In the genomic region with DNA sequence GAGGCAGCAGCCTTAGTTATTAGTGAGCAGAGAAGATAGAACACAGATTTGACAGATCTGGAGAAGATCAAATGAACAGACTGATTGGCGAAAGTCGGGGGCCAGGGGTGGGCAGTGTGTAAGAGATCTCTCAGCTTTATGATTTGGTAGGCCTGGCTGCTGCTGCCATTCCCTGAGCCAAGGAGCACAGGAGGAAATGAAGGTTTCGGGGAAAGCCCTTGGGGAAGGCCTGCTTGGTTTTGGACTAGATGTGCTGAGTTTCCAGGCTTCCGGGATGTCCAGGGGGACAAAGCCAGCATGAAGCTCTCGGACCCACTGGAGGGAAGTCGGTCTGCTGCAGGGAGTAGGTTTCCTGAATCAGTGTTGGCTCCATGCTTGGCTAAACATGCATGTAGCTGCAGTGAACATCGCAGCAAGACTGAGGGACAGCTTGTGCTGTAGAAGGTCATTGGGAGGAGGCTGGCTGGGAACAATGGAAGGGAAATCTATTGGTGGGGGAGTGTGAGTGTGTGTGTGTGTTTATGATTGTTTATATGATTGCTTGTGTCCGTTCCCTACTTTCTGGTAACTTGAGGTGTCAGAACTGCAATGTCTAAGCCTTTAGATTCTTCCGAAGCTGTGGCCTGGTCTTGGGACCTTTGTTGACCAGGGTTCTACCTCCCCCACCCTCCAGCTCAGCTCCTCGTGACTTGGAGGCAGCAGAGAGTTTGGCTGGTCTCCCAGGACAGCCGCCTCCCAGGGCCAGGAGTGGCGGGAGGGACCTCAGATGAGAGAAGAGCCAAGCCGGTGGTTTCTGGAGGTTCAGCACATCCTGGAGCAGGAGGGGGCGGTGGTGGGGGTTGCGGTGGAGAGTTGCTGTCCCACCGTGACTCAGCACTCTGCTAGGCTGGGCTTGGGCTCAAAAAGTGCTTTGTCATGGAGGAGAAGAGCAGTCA, we compare ENCODE assay signal across 8 cellular contexts. TPM values are rescaled to one million over a fixed set of nuclear protein-coding genes. Genes with fewer than 3 reads are reported as not detected.
A peak's percentile ranks its signal among the peaks of the same experiment; 100 is the strongest.
DNase-seq lines count a peak whose midpoint lies in the region; ATAC-seq and TF ChIP-seq lines count a peak whose summit lies in the region.

No MANE protein-coding gene starts in this region.

- H4K8ac ChIP-seq in mesendoderm (ENCODE audit: low read depth, low read length), result no peak overlapping the region

- H3K9me2 ChIP-seq in GM23248 (ENCODE audit: insufficient read depth), result no peaks in the 10 kb centered on the region

- H4K5ac ChIP-seq in mesendoderm (ENCODE audit: low read length), result peak overlapping the region; percentile 47

- peak overlapping the region; percentile 63 for H2AK5ac ChIP-seq in mesendoderm (ENCODE audit: low read length)

- peak overlapping the region; percentile 26; the same call in 1 of the 2 replicates for H3K9ac ChIP-seq in BLaER1
- H3K9ac ChIP-seq in GM23248, result peak overlapping the region; percentile 85
- peak overlapping the region; percentile 60 for H3K9ac ChIP-seq in mesendoderm (ENCODE audit: low read length)

- WGBS in GM23248 (ENCODE audit: low coverage in 1 of 2, low lambda C conversion rate in 2 of 2, missing lambda C conversion rate in 2 of 2), 2 experiments, result 3 to 7% methylated on average over 13 to 16 of the region's 16 CpGs
- no CpG with 5 or more reads among the region's 16 CpGs for WGBS in mesendoderm (ENCODE audit: extremely low coverage, insufficient coverage, low lambda C conversion rate)

- no peak overlapping the region for H3K23ac ChIP-seq in mesendoderm (ENCODE audit: low read length)

- peak overlapping the region; percentile 60 for H2BK5ac ChIP-seq in mesendoderm (ENCODE audit: low read length)

- TF ChIP-seq CTCF in epithelial cell of esophagus (IDR thresholded peaks at IDR 0.05; ENCODE audit: insufficient read depth, low read depth, low read length, missing control alignments), result no peak

- DNase-seq in GM23248, result peak; percentile 99
- DNase-seq in NCI-H226, result peak; percentile 97
- DNase-seq in activated CD4-positive, alpha-beta T cell treated with anti-CD3 and anti-CD28 coated beads, Interleukin-2, amount 50 U/mL, for 1 hour, result peak; percentile 21
- DNase-seq in epithelial cell of esophagus (ENCODE audit: low read depth), result peak; percentile 92
- DNase-seq in mesendoderm, result peak; percentile 100
- DNase-seq in stimulated activated naive CD8-positive, alpha-beta T cell treated with anti-CD3 and anti-CD28 coated beads, Interleukin-15, Interleukin-2, amounts not matched to agents 100 U/mL and 50 U/mL, for 24 hours, result peak; percentile 61

- H3K27ac ChIP-seq in BLaER1 (peak overlapping the region; percentile 67), GM23248 (peak overlapping the region; percentile 99), mesendoderm (ENCODE audit: low read depth, low read length) (peak overlapping the region; percentile 19)

- H3K4me1 ChIP-seq in BLaER1, result peaks cover 73% of the 10 kb centered on the region
- H3K4me1 ChIP-seq in GM23248 (ENCODE audit: insufficient read depth), result peaks cover 48% of the 10 kb centered on the region
- peaks cover 20% of the 10 kb centered on the region for H3K4me1 ChIP-seq in mesendoderm (ENCODE audit: control insufficient read depth, low read depth, low read length)

- no peak for ATAC-seq in stimulated activated naive CD8-positive, alpha-beta T cell treated with anti-CD3 and anti-CD28 coated beads, Interleukin-15, Interleukin-2, amounts not matched to agents 100 U/mL and 50 U/mL, for 24 hours
- ATAC-seq in GM19452 (IDR thresholded peaks at IDR 0.05; ENCODE audit: unreplicated experiment), result no peak

- H3K56ac ChIP-seq in mesendoderm (ENCODE audit: low read length), result peak overlapping the region; percentile 86

- H2AFZ ChIP-seq in GM23248, result peak overlapping the region; percentile 55

- H4K20me1 ChIP-seq in BLaER1, result peaks cover 8% of the 10 kb centered on the region
- 0 out of 2 replicates have a peak, but pooled peaks cover 4% of the 10 kb centered on the region for H4K20me1 ChIP-seq in GM23248 (ENCODE audit: insufficient read depth)

- H3F3A ChIP-seq in GM23248 (ENCODE audit: insufficient read depth), result peaks cover 57% of the 10 kb centered on the region

- H3K9me3 ChIP-seq in BLaER1 (no peaks in the 10 kb centered on the region), GM23248 (ENCODE audit: low read depth) (no peaks in the 10 kb centered on the region)

- H3K27me3 ChIP-seq in BLaER1 (no peaks in the 10 kb centered on the region; the same call in none of the 2 replicates), GM23248 (replicated peaks; ENCODE audit: insufficient read depth) (no peaks in the 10 kb centered on the region), mesendoderm (ENCODE audit: insufficient read depth, low read length, poor library complexity) (no peaks in the 10 kb centered on the region)

- H3K4me2 ChIP-seq in BLaER1, result peak overlapping the region; percentile 85
- H3K4me2 ChIP-seq in GM23248 (ENCODE audit: unreplicated experiment), result peak overlapping the region; percentile 64
- no peak overlapping the region for H3K4me2 ChIP-seq in mesendoderm (ENCODE audit: low read length)

- no peaks in the 10 kb centered on the region for H3K36me3 ChIP-seq in BLaER1
- peaks cover 3% of the 10 kb centered on the region for H3K36me3 ChIP-seq in GM23248 (ENCODE audit: low read depth)
- H3K36me3 ChIP-seq in mesendoderm (ENCODE audit: control insufficient read depth, insufficient read depth, low read length), result no peaks in the 10 kb centered on the region

- peaks cover 21% of the 10 kb centered on the region for H3K79me2 ChIP-seq in GM23248 (ENCODE audit: insufficient read depth)
- H3K79me2 ChIP-seq in mesendoderm (ENCODE audit: control insufficient read depth, insufficient read depth, low read length), result peaks cover 14% of the 10 kb centered on the region

- peak overlapping the region; percentile 60 for H3K4ac ChIP-seq in mesendoderm (ENCODE audit: low read depth, low read length)

- in situ Hi-C loops in GM23248 (cut with MboI), result no loop called here

- H2BK120ac ChIP-seq in mesendoderm (ENCODE audit: low read depth, low read length), result peak overlapping the region; percentile 5

- H3K79me1 ChIP-seq in mesendoderm (ENCODE audit: low read length), result peaks cover 7% of the 10 kb centered on the region

- H3K4me3 ChIP-seq in BLaER1 (peak overlapping the region; percentile 45), GM23248 (peak overlapping the region; percentile 12; the same call in 1 of the 2 replicates), epithelial cell of esophagus (ENCODE audit: low read length) (no peak overlapping the region), mesendoderm (ENCODE audit: low read length) (no peak overlapping the region)

- H2BK15ac ChIP-seq in mesendoderm (replicated peaks; ENCODE audit: low read depth), result peak overlapping the region; percentile 14

- peak overlapping the region; percentile 64 for H3K18ac ChIP-seq in mesendoderm (ENCODE audit: low read length)

RNA-seq across cellular contexts. Expression of gene FTH1, which starts 4.0 kb away (rescaled TPM):
- total RNA-seq in GM23248 (2014; rRNA removed; shearing (Covaris generic)), result 393 and 473 TPM in 2 replicates
- 10,305 and 10,611 TPM in 2 replicates for polyA plus RNA-seq in GM23248 (2016; fragmentation: Nextera tagmentation; extraction: Ambion mirVana)
- polyA plus RNA-seq in mesendoderm (2013, experiment 1 of 2), result 1,625 TPM
- polyA plus RNA-seq in mesendoderm (2013, experiment 2 of 2), result 1,633 TPM

RNA-seq across cellular contexts. Expression of gene BEST1, which starts 21.3 kb away (rescaled TPM):
- 4.7 and 5.1 TPM in 2 replicates for total RNA-seq in GM23248 (2014; rRNA removed; shearing (Covaris generic))
- 3.1 and 3.9 TPM in 2 replicates for polyA plus RNA-seq in GM23248 (2016; fragmentation: Nextera tagmentation; extraction: Ambion mirVana)
- polyA plus RNA-seq in mesendoderm (2013, experiment 1 of 2), result 0.20 TPM
- polyA plus RNA-seq in mesendoderm (2013, experiment 2 of 2), result 0.28 TPM

RNA-seq across cellular contexts. Expression of gene RAB3IL1, which starts 54.1 kb away (rescaled TPM):
- 6.6 and 7.5 TPM in 2 replicates for total RNA-seq in GM23248 (2014; rRNA removed; shearing (Covaris generic))
- polyA plus RNA-seq in GM23248 (2016; fragmentation: Nextera tagmentation; extraction: Ambion mirVana), result 2.8 and 3.3 TPM in 2 replicates
- 1.4 TPM for polyA plus RNA-seq in mesendoderm (2013, experiment 1 of 2)
- 2.3 TPM for polyA plus RNA-seq in mesendoderm (2013, experiment 2 of 2)

Comparison
In these comparisons a context has a peak if more than half of its experiments do, and no peak if none do; other contexts are left out.
1. H3K27ac ChIP-seq: peak in every context shown above with its lines; median percentile 99 in GM23248; 67 in BLaER1; 19 in mesendoderm.
2. H3K4me3 ChIP-seq: peak in BLaER1 (single experiment) and GM23248 (single experiment); none in epithelial cell of esophagus (single experiment) and mesendoderm (single experiment).
3. H3K9ac ChIP-seq: peak in every context shown above with its lines; median percentile 85 in GM23248; 60 in mesendoderm; 26 in BLaER1.
4. DNase-seq: peak in every context shown above with its lines; median percentile 100 in mesendoderm; 99 in GM23248; 97 in NCI-H226; 92 in epithelial cell of esophagus; 61 in stimulated activated naive CD8-positive, alpha-beta T cell treated with anti-CD3 and anti-CD28 coated beads, Interleukin-15, Interleukin-2, amounts not matched to agents 100 U/mL and 50 U/mL, for 24 hours; 21 in activated CD4-positive, alpha-beta T cell treated with anti-CD3 and anti-CD28 coated beads, Interleukin-2, amount 50 U/mL, for 1 hour.